ENCODE assay signal across 8 cellular contexts in genomic region chr9:113580041-113580953, GRCh38.
A peak's percentile ranks its signal among the peaks of the same experiment; 100 is the strongest.
DNase-seq lines count a peak whose midpoint lies in the region; ATAC-seq and TF ChIP-seq lines count a peak whose summit lies in the region.

No MANE protein-coding gene starts in this region.

- peak in 2 of 4 donors; percentile 22 to 79 for TF ChIP-seq EP300 in upper lobe of left lung (IDR thresholded peaks at IDR 0.05)

- H2AFZ ChIP-seq in ACC112 (ENCODE audit: low read length, unreplicated experiment): no peak overlapping the region
- H2AFZ ChIP-seq in Loucy (ENCODE audit: low read length): no peak overlapping the region

- no peaks in the 10 kb centered on the region for H3K9me3 ChIP-seq in Loucy (ENCODE audit: insufficient read depth, low read depth, low read length)
- H3K9me3 ChIP-seq in upper lobe of left lung: no peaks in the 10 kb centered on the region

- H3K9me2 ChIP-seq in Loucy (replicated peaks; ENCODE audit: low read depth, low read length): no peaks in the 10 kb centered on the region

- DNase-seq in activated T-cell treated with anti-CD3 and anti-CD28 coated beads for 1 hour (ENCODE audit: low read depth): peak; percentile 40
- DNase-seq in fibroblast of mammary gland (ENCODE audit: low read depth): peak; percentile 85
- peak; percentile 94 for DNase-seq in posterior vena cava (ENCODE audit: low spot score)
- peak; percentile 86 to 98 for DNase-seq in upper lobe of left lung
- DNase-seq in amniotic stem cell (lab: John Stamatoyannopoulos, UW): no peak

- no peaks in the 10 kb centered on the region for H3K27me3 ChIP-seq in ACC112 (ENCODE audit: insufficient read depth, low read length)
- no peaks in the 10 kb centered on the region for H3K27me3 ChIP-seq in Loucy (ENCODE audit: insufficient read depth, low read length, poor library complexity, severe bottlenecking)
- H3K27me3 ChIP-seq in upper lobe of left lung: no peaks in the 10 kb centered on the region

- peaks cover 13% of the 10 kb centered on the region for H3F3A ChIP-seq in Loucy (ENCODE audit: low read depth)

- intact Hi-C loops in posterior vena cava (cut with DNase I): no loop called here

- H4K20me1 ChIP-seq in Loucy (ENCODE audit: insufficient read depth, low read length, poor library complexity, severe bottlenecking): no peaks in the 10 kb centered on the region

- peak overlapping the region; percentile 89 for H3K4me2 ChIP-seq in Loucy (ENCODE audit: low read depth, low read length, poor library complexity, severe bottlenecking)

- H3K4me3 ChIP-seq in ACC112 (ENCODE audit: low read depth, low read length) (no peak overlapping the region), Loucy (ENCODE audit: low read length, poor library complexity, severe bottlenecking) (peak overlapping the region; percentile 65), fibroblast of mammary gland (ENCODE audit: control insufficient read depth, low read depth, low read length) (no peak overlapping the region), upper lobe of left lung (peak overlapping the region in 3 of 4 donors; percentile 6 to 48 (median 36))

- ATAC-seq in upper lobe of left lung (ENCODE audit: low FRiP score in 2 of 2): peak; percentile 89 to 94
- no peak for ATAC-seq in HG02852 (IDR thresholded peaks at IDR 0.05; ENCODE audit: unreplicated experiment)

- 34 to 41% methylated on average over 6 to 11 of the region's 12 CpGs for WGBS in upper lobe of left lung, 2 donors

- TF ChIP-seq CTCF in Loucy (conservative IDR thresholded peaks at IDR 0.05; ENCODE audit: low read length) (no peak; the same call in 1 of the 2 replicates), fibroblast of mammary gland (conservative IDR thresholded peaks at IDR 0.05; ENCODE audit: control insufficient read depth, insufficient read depth, low read depth, low read length) (no peak), upper lobe of left lung (IDR thresholded peaks at IDR 0.05) (peak in 2 of 6 experiments; percentile 12 to 32)

- H3K4me1 ChIP-seq in ACC112 (ENCODE audit: control insufficient read depth, insufficient read depth, low read length, unreplicated experiment) (peaks cover 51% of the 10 kb centered on the region), Loucy (ENCODE audit: insufficient read depth, low read length, poor library complexity, severe bottlenecking) (peaks cover 53% of the 10 kb centered on the region), upper lobe of left lung (peaks cover 66 to 78% (median 72%) of the 10 kb centered on the region in 4 donors)

- H3K79me2 ChIP-seq in ACC112 (ENCODE audit: control insufficient read depth, insufficient read depth, low read length, unreplicated experiment): no peaks in the 10 kb centered on the region
- peaks cover 12% of the 10 kb centered on the region; the same call in 1 of the 2 replicates for H3K79me2 ChIP-seq in Loucy (ENCODE audit: insufficient read depth, low read length)

- H3K9ac ChIP-seq in Loucy (ENCODE audit: low read depth, low read length, poor library complexity, severe bottlenecking): peak overlapping the region; percentile 75

- no peaks in the 10 kb centered on the region for H3K36me3 ChIP-seq in ACC112 (ENCODE audit: insufficient read depth, low read length)
- peaks cover 13% of the 10 kb centered on the region; the same call in 1 of the 2 replicates for H3K36me3 ChIP-seq in Loucy (ENCODE audit: insufficient read depth, low read length)
- peaks cover 13 to 24% (median 17%) of the 10 kb centered on the region in 4 donors for H3K36me3 ChIP-seq in upper lobe of left lung

- TF ChIP-seq POLR2A in upper lobe of left lung (IDR thresholded peaks at IDR 0.05): peak in 1 of 4 donors; percentile 29

- H3K27ac ChIP-seq in ACC112 (ENCODE audit: low read depth, low read length): peak overlapping the region; percentile 48
- peak overlapping the region; percentile 89 to 91 (median 90) for H3K27ac ChIP-seq in upper lobe of left lung

Comparison
In these comparisons a context has a peak if more than half of its experiments do, and no peak if none do; other contexts are left out.
1. H3K4me3 ChIP-seq: peak in Loucy (single experiment) and upper lobe of left lung (3 of 4); none in ACC112 (single experiment) and fibroblast of mammary gland (single experiment).